9 cellular contexts compared by ENCODE assay signal in the genomic region with DNA sequence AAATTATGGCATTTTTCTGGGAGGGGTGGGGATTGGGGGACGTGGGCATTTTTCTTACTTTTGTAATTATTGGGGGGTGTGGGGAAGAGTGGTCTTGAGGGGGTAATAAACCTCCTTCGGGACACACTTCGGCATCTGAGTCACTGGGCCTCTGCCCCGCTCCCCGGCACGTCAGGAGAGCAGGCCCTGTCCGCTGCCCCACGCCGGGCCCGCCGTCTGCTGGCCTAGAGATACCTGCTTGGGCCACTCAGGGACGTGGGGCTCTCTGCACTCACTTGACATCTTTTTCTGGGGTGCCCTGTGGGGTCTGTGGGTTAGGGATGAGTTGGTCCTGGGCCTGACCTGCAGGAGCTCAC. TPM values are rescaled to one million over a fixed set of nuclear protein-coding genes. Genes with fewer than 3 reads are reported as not detected.
A peak's percentile ranks its signal among the peaks of the same experiment; 100 is the strongest.
DNase-seq lines count a peak whose midpoint lies in the region; ATAC-seq and TF ChIP-seq lines count a peak whose summit lies in the region.
"Had no signal": no experiment of that assay in that cellular context is flagged by ENCODE, and none has a peak within 500 bp of the region (broad histone marks: within the 10 kb centered on the region; RNA-seq: fewer than 3 reads in every experiment).

No MANE protein-coding gene starts in this region.

- in situ Hi-C loops in Panc1 (cut with HindIII; ENCODE audit: low pct_unique_long_range_greater_than_20kb, low sequenced_read_pairs): no loop called here

- POLR2A ChIA-PET in CD8-positive, alpha-beta memory T cell (lab: Charles Lee): interaction anchor here (0.7 to 1.2 kb wide), 6 partner anchors 7 to 316 kb away, joined by 3 to 7 read pairs (median 4); partner anchors contain the start of genes BAX and NUCB1
- POLR2A ChIA-PET in Panc1 (lab: Charles Lee): interaction anchor here (0.6 to 0.7 kb wide), 3 partner anchors 9 to 296 kb away, joined by 4 to 12 read pairs (median 9); no protein-coding TSS in a partner anchor

- no peaks in the 10 kb centered on the region for H3K27me3 ChIP-seq in CD8-positive, alpha-beta memory T cell (ENCODE audit: insufficient read depth, low read length, poor library complexity, severe bottlenecking)
- H3K27me3 ChIP-seq in Panc1 (ENCODE audit: control insufficient read depth, insufficient read depth, low read length) (no peaks in the 10 kb centered on the region), rectal smooth muscle tissue (ENCODE audit: control insufficient read depth, insufficient read depth, low read length) (no peaks in the 10 kb centered on the region)

- peak overlapping the region; percentile 94 for H3K27ac ChIP-seq in CD8-positive, alpha-beta memory T cell (ENCODE audit: low read depth, low read length)
- H3K27ac ChIP-seq in Panc1 (ENCODE audit: low read length): peak overlapping the region; percentile 88
- H3K27ac ChIP-seq in epithelial cell of prostate: peak overlapping the region; percentile 75
- peak overlapping the region; percentile 24 for H3K27ac ChIP-seq in rectal smooth muscle tissue (ENCODE audit: low read depth, low read length)

- no peak for TF ChIP-seq CTCF in Panc1 (IDR thresholded peaks at IDR 0.05)

- H3K27ac Mint-ChIP-seq in CD8-positive, alpha-beta memory T cell: peak overlapping the region in 7 of 8 donors; percentile 58 to 96 (median 86)

- H3K4me3 ChIP-seq in CD8-positive, alpha-beta memory T cell (ENCODE audit: low read length): no peak overlapping the region
- no peak overlapping the region for H3K4me3 ChIP-seq in Panc1 (ENCODE audit: low read depth in 2 of 2, low read length in 2 of 2)
- no peak overlapping the region for H3K4me3 ChIP-seq in rectal smooth muscle tissue (ENCODE audit: low read length)

- peak overlapping the region; percentile 49 for H3K9ac ChIP-seq in rectal smooth muscle tissue (ENCODE audit: low read length)

- H3K4me1 ChIP-seq in CD8-positive, alpha-beta memory T cell (ENCODE audit: insufficient read depth, low read length): peaks cover 37% of the 10 kb centered on the region
- H3K4me1 ChIP-seq in Panc1 (ENCODE audit: control insufficient read depth, insufficient read depth, low read length) (peaks cover 30% of the 10 kb centered on the region), rectal smooth muscle tissue (ENCODE audit: control insufficient read depth, insufficient read depth, low read length) (peaks cover 21% of the 10 kb centered on the region)

- ATAC-seq in Panc1: no peak
- ATAC-seq in GM21390 (IDR thresholded peaks at IDR 0.05; ENCODE audit: unreplicated experiment): no peak

- CTCF ChIA-PET in CD8-positive, alpha-beta memory T cell (lab: Charles Lee): interaction anchor here (1.0 to 1.8 kb wide), 3 partner anchors 9 to 32 kb away, joined by 3 to 5 read pairs (median 4); partner anchors contain the start of genes GYS1 and RUVBL2
- CTCF ChIA-PET in Panc1 (lab: Charles Lee): interaction anchor here (0.8 kb wide), 1 partner anchor 9 kb away, joined by 3 read pairs; no protein-coding TSS in a partner anchor

- peaks cover 0 to 8% of the 10 kb centered on the region in 2 donors for H3K27me3 Mint-ChIP-seq in CD8-positive, alpha-beta memory T cell

- peaks cover 57 to 78% (median 69%) of the 10 kb centered on the region in 3 donors for H3K4me1 Mint-ChIP-seq in CD8-positive, alpha-beta memory T cell

- peaks cover 6% of the 10 kb centered on the region for H3K36me3 ChIP-seq in CD8-positive, alpha-beta memory T cell (ENCODE audit: insufficient read depth, low read length)
- H3K36me3 ChIP-seq in Panc1 (ENCODE audit: control insufficient read depth, insufficient read depth, low read length) (peaks cover 2% of the 10 kb centered on the region), rectal smooth muscle tissue (ENCODE audit: control insufficient read depth, insufficient read depth, low read length) (peaks cover 5% of the 10 kb centered on the region)

- H3K4me3 Mint-ChIP-seq in CD8-positive, alpha-beta memory T cell: peak overlapping the region in 5 of 7 donors; percentile 43 to 64 (median 46)

- H3K36me3 Mint-ChIP-seq in CD8-positive, alpha-beta memory T cell: peaks cover 0 to 28% (median 6%) of the 10 kb centered on the region in 3 donors

- H3K9me3 ChIP-seq in CD8-positive, alpha-beta memory T cell (ENCODE audit: low read length): no peaks in the 10 kb centered on the region
- no peaks in the 10 kb centered on the region for H3K9me3 ChIP-seq in Panc1 (ENCODE audit: control insufficient read depth, insufficient read depth, low read depth, low read length)

- intact Hi-C loops in Panc1 (cut with micrococcal nuclease; ENCODE audit: unreplicated experiment): no loop called here

- H3K9me3 Mint-ChIP-seq in CD8-positive, alpha-beta memory T cell: no peaks in the 10 kb centered on the region

- DNase-seq in CD8-positive, alpha-beta memory T cell: no peak
- no peak for DNase-seq in Panc1 (ENCODE audit: low read depth, low spot score)
- no peak for DNase-seq in epithelial cell of prostate (ENCODE audit: low read depth, low spot score)
- no peak for DNase-seq in HK-2 (ENCODE audit: unreplicated experiment)
- no peak for DNase-seq in GDM1 (lab: John Stamatoyannopoulos, UW)
- no peak for DNase-seq in D341Med (ENCODE audit: low spot score)
- DNase-seq: NCI-H1694 treated with DMSO at 0.1 percent for 48 hours had no signal

- no TSS peak for BruUV-seq in Panc1 (replicated peaks; lab: Mats Ljungman, UMichigan)

RNA-seq across cellular contexts. Expression of gene FTL, which starts 3.5 kb away (rescaled TPM):
- 1,000 to 10,000 TPM; 1,478 to 1,489 TPM for total RNA-seq in CD8-positive, alpha-beta memory T cell
- polyA plus RNA-seq in CD8-positive, alpha-beta memory T cell: 4,521 TPM
- total RNA-seq in Panc1 (2021; ENCODE audit: unreplicated experiment): 1,332 TPM
- 1,550 TPM for polyA plus RNA-seq in Panc1 (2012; ENCODE audit: insufficient read length)

RNA-seq across cellular contexts. Expression of gene BAX, which starts 7.0 kb away (rescaled TPM):
- 100 to 1,000 TPM; 315 to 331 TPM for total RNA-seq in CD8-positive, alpha-beta memory T cell
- 79.5 TPM for polyA plus RNA-seq in CD8-positive, alpha-beta memory T cell
- 100 TPM for total RNA-seq in Panc1 (2021; ENCODE audit: unreplicated experiment)
- polyA plus RNA-seq in Panc1 (2012; ENCODE audit: insufficient read length): 133 TPM

RNA-seq across cellular contexts. Expression of gene DHDH, which starts 28.2 kb away (rescaled TPM):
- total RNA-seq in CD8-positive, alpha-beta memory T cell: under 1 TPM; 0.42 to 0.53 TPM
- 0.31 TPM for polyA plus RNA-seq in CD8-positive, alpha-beta memory T cell
- total RNA-seq in Panc1 (2021; ENCODE audit: unreplicated experiment): 0.85 TPM
- 0.58 TPM for polyA plus RNA-seq in Panc1 (2012; ENCODE audit: insufficient read length)

RNA-seq across cellular contexts. Expression of gene GYS1, which starts 31.5 kb away (rescaled TPM):
- 10 to 100 TPM; 38.2 to 38.9 TPM for total RNA-seq in CD8-positive, alpha-beta memory T cell
- 31.5 TPM for polyA plus RNA-seq in CD8-positive, alpha-beta memory T cell
- total RNA-seq in Panc1 (2021; ENCODE audit: unreplicated experiment): 20.2 TPM
- 31.7 TPM for polyA plus RNA-seq in Panc1 (2012; ENCODE audit: insufficient read length)

RNA-seq across cellular contexts. Expression of gene RUVBL2, which starts 32.0 kb away (rescaled TPM):
- 100 to 1,000 TPM; 147 to 159 TPM for total RNA-seq in CD8-positive, alpha-beta memory T cell
- 67.9 TPM for polyA plus RNA-seq in CD8-positive, alpha-beta memory T cell
- total RNA-seq in Panc1 (2021; ENCODE audit: unreplicated experiment): 170 TPM
- polyA plus RNA-seq in Panc1 (2012; ENCODE audit: insufficient read length): 236 TPM

Comparison
In these comparisons a context has a peak if more than half of its experiments do, and no peak if none do; other contexts are left out.
1. H3K27ac ChIP-seq: peak in every context shown above with its lines; median percentile 94 in CD8-positive, alpha-beta memory T cell; 88 in Panc1; 75 in epithelial cell of prostate; 24 in rectal smooth muscle tissue.